ENCODE assay signal across 8 cellular contexts in genomic region chr22:30289980-30290313, GRCh38. TPM values are rescaled to one million over a fixed set of nuclear protein-coding genes. Genes with fewer than 3 reads are reported as not detected.
DNase-seq lines count a peak whose midpoint lies in the region; ATAC-seq and TF ChIP-seq lines count a peak whose summit lies in the region.

No MANE protein-coding gene starts in this region.

- peak overlapping the region; percentile 82 for H3K27ac Mint-ChIP-seq in activated B cell treated with CpG ODN at 0.5 μM for 24 hours
- H3K27ac Mint-ChIP-seq in stimulated activated memory B cell treated with anti-CD40 and anti-IgM and Interleukin-4, amounts not matched to agents 10 μg/mL and 1 μg/mL and 100 μg/mL, for 72 hours, result peak overlapping the region; percentile 81

- peak overlapping the region; percentile 77 for H3K27ac ChIP-seq in C4-2B
- peak overlapping the region; percentile 93 to 95 for H3K27ac ChIP-seq in right atrium auricular region

- H3K36me3 ChIP-seq in right atrium auricular region, result peaks cover 32% of the 10 kb centered on the region

- peak overlapping the region; percentile 59 for H3K4me3 ChIP-seq in HFF-Myc (replicated peaks; ENCODE audit: low read depth, low read length)
- H3K4me3 ChIP-seq in right atrium auricular region, result peak overlapping the region; percentile 94 to 98

- H3K4me3 Mint-ChIP-seq in activated B cell treated with CpG ODN at 0.5 μM for 24 hours, result peak overlapping the region; percentile 88
- peak overlapping the region; percentile 84 for H3K4me3 Mint-ChIP-seq in stimulated activated memory B cell treated with anti-CD40 and anti-IgM and Interleukin-4, amounts not matched to agents 10 μg/mL and 1 μg/mL and 100 μg/mL, for 72 hours

- peaks cover 24% of the 10 kb centered on the region for H3K36me3 Mint-ChIP-seq in activated B cell treated with CpG ODN at 0.5 μM for 24 hours (ENCODE audit: low read depth)
- peaks cover 30% of the 10 kb centered on the region for H3K36me3 Mint-ChIP-seq in stimulated activated memory B cell treated with anti-CD40 and anti-IgM and Interleukin-4, amounts not matched to agents 10 μg/mL and 1 μg/mL and 100 μg/mL, for 72 hours

- no peaks in the 10 kb centered on the region for H3K9me3 Mint-ChIP-seq in activated B cell treated with CpG ODN at 0.5 μM for 24 hours
- no peaks in the 10 kb centered on the region for H3K9me3 Mint-ChIP-seq in stimulated activated memory B cell treated with anti-CD40 and anti-IgM and Interleukin-4, amounts not matched to agents 10 μg/mL and 1 μg/mL and 100 μg/mL, for 72 hours

- ATAC-seq in activated B cell treated with CpG ODN at 0.5 μM for 24 hours (ENCODE audit: low read depth) (peak; percentile 33), GM18519 (IDR thresholded peaks at IDR 0.05; ENCODE audit: low FRiP score, unreplicated experiment) (no peak)
- peak; percentile 65 for ATAC-seq in stimulated activated memory B cell treated with anti-CD40 and anti-IgM and Interleukin-4, amounts not matched to agents 10 μg/mL and 1 μg/mL and 100 μg/mL, for 72 hours

- H3K9me3 ChIP-seq in right atrium auricular region, result no peaks in the 10 kb centered on the region

- peaks cover 38% of the 10 kb centered on the region for H3K4me1 Mint-ChIP-seq in activated B cell treated with CpG ODN at 0.5 μM for 24 hours
- peaks cover 40% of the 10 kb centered on the region for H3K4me1 Mint-ChIP-seq in stimulated activated memory B cell treated with anti-CD40 and anti-IgM and Interleukin-4, amounts not matched to agents 10 μg/mL and 1 μg/mL and 100 μg/mL, for 72 hours

- no peak for DNase-seq in HFF-Myc (ENCODE audit: extremely low read depth, low read depth)
- no peak for DNase-seq in activated B cell treated with CpG ODN at 0.5 μM for 24 hours
- DNase-seq in right atrium auricular region (ENCODE audit: low spot score), result no peak
- no peak for DNase-seq in mesenteric fat pad (ENCODE audit: low spot score)
- no peak for DNase-seq in NCI-H1105 (lab: John Stamatoyannopoulos, UW)

- POLR2A ChIA-PET in activated B cell treated with CpG ODN at 0.5 μM for 24 hours (lab: Charles Lee), result interaction anchor here (0.5 to 7.6 kb wide), 12 partner anchors 9 to 632 kb away, joined by 3 to 131 read pairs (median 6); partner anchors contain the start of genes CCDC157, MTFP1, RNF215 and SF3A1

- peaks cover 0 to 50% of the 10 kb centered on the region in 2 donors for H3K4me1 ChIP-seq in right atrium auricular region

- TF ChIP-seq CTCF in C4-2B (conservative IDR thresholded peaks at IDR 0.05) (no peak), HFF-Myc (IDR thresholded peaks at IDR 0.05; ENCODE audit: low read depth, low read length, missing control alignments) (no peak), activated B cell treated with CpG ODN at 0.5 μM for 24 hours (IDR thresholded peaks at IDR 0.05) (no peak), right atrium auricular region (IDR thresholded peaks at IDR 0.05) (no peak)

- no peaks in the 10 kb centered on the region for H3K27me3 Mint-ChIP-seq in activated B cell treated with CpG ODN at 0.5 μM for 24 hours
- H3K27me3 Mint-ChIP-seq in stimulated activated memory B cell treated with anti-CD40 and anti-IgM and Interleukin-4, amounts not matched to agents 10 μg/mL and 1 μg/mL and 100 μg/mL, for 72 hours, result no peaks in the 10 kb centered on the region

- intact Hi-C loops in activated B cell treated with CpG ODN at 0.5 μM for 24 hours (cut with micrococcal nuclease), result loop anchor here (1.0 to 2.0 kb wide), 7 partner anchors 14 to 303 kb away; partner anchors contain the start of genes OSM and SF3A1

- H3K27me3 ChIP-seq in right atrium auricular region, result no peaks in the 10 kb centered on the region

- CTCF ChIA-PET in activated B cell treated with CpG ODN at 0.5 μM for 24 hours (lab: Charles Lee), result interaction anchor here (1.2 to 7.8 kb wide), 5 partner anchors 14 to 182 kb away, joined by 3 to 275 read pairs (median 83); partner anchors contain the start of genes RNF215 and TBC1D10A

RNA-seq across cellular contexts. Expression of gene CASTOR1, which starts 0.6 kb away (rescaled TPM):
- total RNA-seq in activated B cell treated with CpG ODN at 0.5 μM for 24 hours (2.4 and 3.5 TPM in 2 replicates), right atrium auricular region (10 to 100 TPM in 1 of 2 donors, 1 to 10 TPM in 1; 8.1 to 12.5 TPM), mesenteric fat pad (11.6 TPM)

RNA-seq across cellular contexts. Expression of gene OSM, which starts 23.3 kb away (rescaled TPM):
- total RNA-seq in activated B cell treated with CpG ODN at 0.5 μM for 24 hours (1.0 and 1.7 TPM in 2 replicates), right atrium auricular region (1 to 10 TPM in 1 of 2 donors, under 1 TPM in 1; 0.63 to 1.6 TPM), mesenteric fat pad (8.0 TPM)

RNA-seq across cellular contexts. Expression of gene TBC1D10A, which starts 36.8 kb away (rescaled TPM):
- total RNA-seq in activated B cell treated with CpG ODN at 0.5 μM for 24 hours (20.1 and 20.4 TPM in 2 replicates), right atrium auricular region (1 to 10 TPM; 5.9 to 9.3 TPM), mesenteric fat pad (25.8 TPM)

RNA-seq across cellular contexts. Expression of gene LIF, which starts 43.4 kb away (rescaled TPM):
- total RNA-seq in activated B cell treated with CpG ODN at 0.5 μM for 24 hours (0.42 and 0.44 TPM in 2 replicates), right atrium auricular region (1 to 10 TPM in 1 of 2 donors, under 1 TPM in 1; 0.79 to 8.9 TPM), mesenteric fat pad (34.8 TPM)
